In the genomic region with DNA sequence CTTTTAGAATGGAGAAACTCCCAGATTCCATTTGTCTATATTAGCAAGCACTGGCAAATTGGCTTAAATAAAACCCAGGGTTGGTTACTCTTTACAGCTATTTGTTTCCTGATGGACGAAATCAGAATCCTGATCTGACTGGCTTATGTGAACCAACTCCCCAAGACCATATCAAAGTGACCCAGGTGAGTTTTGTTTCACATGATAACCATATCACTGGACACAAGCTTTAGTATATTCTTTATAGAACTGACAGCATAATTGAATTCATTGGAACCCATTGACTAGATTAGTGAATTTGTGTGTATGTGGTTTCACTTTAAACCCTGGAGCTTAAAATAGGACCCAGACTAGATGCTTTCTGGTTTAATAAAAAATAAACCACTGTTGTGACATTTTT, we compare ENCODE assay signal across 1 cellular context.
TF ChIP-seq lines count a peak whose summit lies in the region.

No MANE protein-coding gene starts in this region.

TF ChIP-seq in K562, 482 proteins besides CTCF, POLR2A, EP300 and RAD21:
- no peak for TF ChIP-seq HDGF (IDR thresholded peaks at IDR 0.05)
- TF ChIP-seq ZNF75A (CRISPR knock-in tag; IDR thresholded peaks at IDR 0.05) = no peak
- peak; percentile 48 for TF ChIP-seq NCOR1 (IDR thresholded peaks at IDR 0.05)
- TF ChIP-seq STAT5A (IDR thresholded peaks at IDR 0.05; ENCODE audit: borderline replicate concordance, low read length) = 0 out of 2 replicates have a peak, but pooled peaks have one; percentile 27
- peak; percentile 70 for TF ChIP-seq ARID1B (IDR thresholded peaks at IDR 0.05)
- TF ChIP-seq CBFA2T2 (conservative IDR thresholded peaks at IDR 0.05) = peak; percentile 62
- TF ChIP-seq TCF3 (CRISPR knock-in tag; IDR thresholded peaks at IDR 0.05) = peak; percentile 59
- no peak for TF ChIP-seq FOXA3 (CRISPR knock-in tag; conservative IDR thresholded peaks at IDR 0.05 in 1 of 2, IDR thresholded peaks at IDR 0.05 in 1 of 2)
- no peak for TF ChIP-seq MECOM (CRISPR knock-in tag; IDR thresholded peaks at IDR 0.05)
- TF ChIP-seq TEAD4 (IDR thresholded peaks at IDR 0.05; ENCODE audit: low read length) = peak; percentile 82
- TF ChIP-seq TEAD4 (CRISPR knock-in tag; IDR thresholded peaks at IDR 0.05; ENCODE audit: borderline replicate concordance) = no peak
- no peak for TF ChIP-seq CEBPG (CRISPR knock-in tag; IDR thresholded peaks at IDR 0.05)
- TF ChIP-seq CEBPG (tag; conservative IDR thresholded peaks at IDR 0.05 in 1 of 2, IDR thresholded peaks at IDR 0.05 in 1 of 2) = no peak
- TF ChIP-seq ZNF785 (CRISPR knock-in tag; IDR thresholded peaks at IDR 0.05) = no peak
- TF ChIP-seq SIRT6 (IDR thresholded peaks at IDR 0.05; ENCODE audit: low read depth, low read length) = no peak
- TF ChIP-seq CBFA2T3 (IDR thresholded peaks at IDR 0.05) = peak; percentile 78
- TF ChIP-seq EGR1 (conservative IDR thresholded peaks at IDR 0.05) = no peak
- TF ChIP-seq ZNF431 (CRISPR knock-in tag; IDR thresholded peaks at IDR 0.05) = no peak
- TF ChIP-seq, protein P1, sequence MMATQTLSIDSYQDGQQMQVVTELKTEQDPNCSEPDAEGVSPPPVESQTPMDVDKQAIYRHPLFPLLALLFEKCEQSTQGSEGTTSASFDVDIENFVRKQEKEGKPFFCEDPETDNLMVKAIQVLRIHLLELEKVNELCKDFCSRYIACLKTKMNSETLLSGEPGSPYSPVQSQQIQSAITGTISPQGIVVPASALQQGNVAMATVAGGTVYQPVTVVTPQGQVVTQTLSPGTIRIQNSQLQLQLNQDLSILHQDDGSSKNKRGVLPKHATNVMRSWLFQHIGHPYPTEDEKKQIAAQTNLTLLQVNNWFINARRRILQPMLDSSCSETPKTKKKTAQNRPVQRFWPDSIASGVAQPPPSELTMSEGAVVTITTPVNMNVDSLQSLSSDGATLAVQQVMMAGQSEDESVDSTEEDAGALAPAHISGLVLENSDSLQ (IDR thresholded peaks at IDR 0.05) = no peak
- no peak for TF ChIP-seq RFX7 (CRISPR knock-in tag; IDR thresholded peaks at IDR 0.05)
- TF ChIP-seq ZNF780A (CRISPR knock-in tag; IDR thresholded peaks at IDR 0.05) = no peak
- TF ChIP-seq SMARCA5 (IDR thresholded peaks at IDR 0.05) = no peak
- TF ChIP-seq, protein P2, sequence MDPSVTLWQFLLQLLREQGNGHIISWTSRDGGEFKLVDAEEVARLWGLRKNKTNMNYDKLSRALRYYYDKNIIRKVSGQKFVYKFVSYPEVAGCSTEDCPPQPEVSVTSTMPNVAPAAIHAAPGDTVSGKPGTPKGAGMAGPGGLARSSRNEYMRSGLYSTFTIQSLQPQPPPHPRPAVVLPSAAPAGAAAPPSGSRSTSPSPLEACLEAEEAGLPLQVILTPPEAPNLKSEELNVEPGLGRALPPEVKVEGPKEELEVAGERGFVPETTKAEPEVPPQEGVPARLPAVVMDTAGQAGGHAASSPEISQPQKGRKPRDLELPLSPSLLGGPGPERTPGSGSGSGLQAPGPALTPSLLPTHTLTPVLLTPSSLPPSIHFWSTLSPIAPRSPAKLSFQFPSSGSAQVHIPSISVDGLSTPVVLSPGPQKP (CRISPR knock-in tag; IDR thresholded peaks at IDR 0.05) = no peak
- TF ChIP-seq MCM2 (IDR thresholded peaks at IDR 0.05; ENCODE audit: low read depth) = no peak
- TF ChIP-seq NRF1 (conservative IDR thresholded peaks at IDR 0.05 in 1 of 2, IDR thresholded peaks at IDR 0.05 in 1 of 2) = no peak
- 0 out of 2 replicates have a peak, but pooled peaks have one; percentile 43 for TF ChIP-seq ADNP (tag; IDR thresholded peaks at IDR 0.05)
- no peak for TF ChIP-seq RAD51 (IDR thresholded peaks at IDR 0.05; ENCODE audit: borderline replicate concordance, low read depth)
- no peak for TF ChIP-seq ZNF217 (CRISPR knock-in tag; IDR thresholded peaks at IDR 0.05)
- no peak for TF ChIP-seq NONO (IDR thresholded peaks at IDR 0.05; ENCODE audit: low read depth in 2 of 2, low read length in 1 of 2)
- no peak for TF ChIP-seq HNRNPLL (IDR thresholded peaks at IDR 0.05; ENCODE audit: low read depth, low read length, poor library complexity, severe bottlenecking)
- TF ChIP-seq, protein P3, sequence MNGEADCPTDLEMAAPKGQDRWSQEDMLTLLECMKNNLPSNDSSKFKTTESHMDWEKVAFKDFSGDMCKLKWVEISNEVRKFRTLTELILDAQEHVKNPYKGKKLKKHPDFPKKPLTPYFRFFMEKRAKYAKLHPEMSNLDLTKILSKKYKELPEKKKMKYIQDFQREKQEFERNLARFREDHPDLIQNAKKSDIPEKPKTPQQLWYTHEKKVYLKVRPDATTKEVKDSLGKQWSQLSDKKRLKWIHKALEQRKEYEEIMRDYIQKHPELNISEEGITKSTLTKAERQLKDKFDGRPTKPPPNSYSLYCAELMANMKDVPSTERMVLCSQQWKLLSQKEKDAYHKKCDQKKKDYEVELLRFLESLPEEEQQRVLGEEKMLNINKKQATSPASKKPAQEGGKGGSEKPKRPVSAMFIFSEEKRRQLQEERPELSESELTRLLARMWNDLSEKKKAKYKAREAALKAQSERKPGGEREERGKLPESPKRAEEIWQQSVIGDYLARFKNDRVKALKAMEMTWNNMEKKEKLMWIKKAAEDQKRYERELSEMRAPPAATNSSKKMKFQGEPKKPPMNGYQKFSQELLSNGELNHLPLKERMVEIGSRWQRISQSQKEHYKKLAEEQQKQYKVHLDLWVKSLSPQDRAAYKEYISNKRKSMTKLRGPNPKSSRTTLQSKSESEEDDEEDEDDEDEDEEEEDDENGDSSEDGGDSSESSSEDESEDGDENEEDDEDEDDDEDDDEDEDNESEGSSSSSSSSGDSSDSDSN (IDR thresholded peaks at IDR 0.05; ENCODE audit: borderline replicate concordance in 1 of 2, low read depth in 2 of 2, low read length in 2 of 2) = no peak
- TF ChIP-seq TAL1 (IDR thresholded peaks at IDR 0.05) = peak; percentile 74
- TF ChIP-seq, protein P4, sequence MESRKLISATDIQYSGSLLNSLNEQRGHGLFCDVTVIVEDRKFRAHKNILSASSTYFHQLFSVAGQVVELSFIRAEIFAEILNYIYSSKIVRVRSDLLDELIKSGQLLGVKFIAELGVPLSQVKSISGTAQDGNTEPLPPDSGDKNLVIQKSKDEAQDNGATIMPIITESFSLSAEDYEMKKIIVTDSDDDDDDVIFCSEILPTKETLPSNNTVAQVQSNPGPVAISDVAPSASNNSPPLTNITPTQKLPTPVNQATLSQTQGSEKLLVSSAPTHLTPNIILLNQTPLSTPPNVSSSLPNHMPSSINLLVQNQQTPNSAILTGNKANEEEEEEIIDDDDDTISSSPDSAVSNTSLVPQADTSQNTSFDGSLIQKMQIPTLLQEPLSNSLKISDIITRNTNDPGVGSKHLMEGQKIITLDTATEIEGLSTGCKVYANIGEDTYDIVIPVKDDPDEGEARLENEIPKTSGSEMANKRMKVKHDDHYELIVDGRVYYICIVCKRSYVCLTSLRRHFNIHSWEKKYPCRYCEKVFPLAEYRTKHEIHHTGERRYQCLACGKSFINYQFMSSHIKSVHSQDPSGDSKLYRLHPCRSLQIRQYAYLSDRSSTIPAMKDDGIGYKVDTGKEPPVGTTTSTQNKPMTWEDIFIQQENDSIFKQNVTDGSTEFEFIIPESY (CRISPR knock-in tag; IDR thresholded peaks at IDR 0.05) = no peak
- TF ChIP-seq ZNF121 (CRISPR knock-in tag; conservative IDR thresholded peaks at IDR 0.05) = no peak
- TF ChIP-seq ZC3H11A (IDR thresholded peaks at IDR 0.05; ENCODE audit: low read depth, low read length) = no peak
- no peak for TF ChIP-seq TAF7 (tag; IDR thresholded peaks at IDR 0.05)
- TF ChIP-seq MEIS2 (IDR thresholded peaks at IDR 0.05; ENCODE audit: partially characterized antibody) = peak; percentile 29
